ENCODE assay signal across 11 cellular contexts in genomic region chr7:44486693-44487092, GRCh38. TPM values are rescaled to one million over a fixed set of nuclear protein-coding genes. Genes with fewer than 3 reads are reported as not detected.
DNase-seq lines count a peak whose midpoint lies in the region; ATAC-seq lines count a peak whose summit lies in the region.
"Had no signal": no experiment of that assay in that cellular context is flagged by ENCODE, and none has a peak within 500 bp of the region (broad histone marks: within the 10 kb centered on the region; RNA-seq: fewer than 3 reads in every experiment).

No MANE protein-coding gene starts in this region.

- ATAC-seq in left lobe of liver (peak; percentile 14), HG02870 (IDR thresholded peaks at IDR 0.05; ENCODE audit: unreplicated experiment) (no peak), GM21526 (IDR thresholded peaks at IDR 0.05; ENCODE audit: low FRiP score, unreplicated experiment) (no peak), HG02852 (IDR thresholded peaks at IDR 0.05; ENCODE audit: unreplicated experiment) (no peak)

- POLR2A ChIA-PET in CD4-positive, alpha-beta memory T cell (lab: Charles Lee; ENCODE audit: partially characterized antibody): interaction anchor here (1.7 kb wide), 1 partner anchor 86 kb away, joined by 6 read pairs; the partner anchor contains the start of gene DDX56

- H3K4me1 Mint-ChIP-seq in CD4-positive, alpha-beta memory T cell: peaks cover 57 to 86% (median 73%) of the 10 kb centered on the region in 4 donors

- H3K27me3 ChIP-seq in CD4-positive, alpha-beta memory T cell (ENCODE audit: insufficient read depth, low read length): no peaks in the 10 kb centered on the region
- H3K27me3 ChIP-seq: tibial artery had no signal

- no peak for DNase-seq in CD4-positive, alpha-beta memory T cell
- DNase-seq in HT1080 (ENCODE audit: low read depth) (peak; percentile 35), left lobe of liver (ENCODE audit: low spot score) (no peak), COLO668 (lab: John Stamatoyannopoulos, UW; ENCODE audit: unreplicated experiment) (no peak)
- DNase-seq: NCI-H187 treated with DMSO at 0.1 percent for 48 hours, tibial artery had no signal

- CTCF ChIA-PET in CD4-positive, alpha-beta memory T cell (lab: Charles Lee; ENCODE audit: partially characterized antibody): no interaction called here

- H3K36me3 Mint-ChIP-seq in CD4-positive, alpha-beta memory T cell: peaks cover 41 to 65% of the 10 kb centered on the region in 2 donors

- no peak overlapping the region for H3K4me3 ChIP-seq in CD4-positive, alpha-beta memory T cell (ENCODE audit: low read length in 2 of 2)
- H3K4me3 ChIP-seq: tibial artery had no signal

- H3K27ac ChIP-seq in CD4-positive, alpha-beta memory T cell (ENCODE audit: low read depth, low read length): no peak overlapping the region
- H3K27ac ChIP-seq in angular gyrus (ENCODE audit: low read depth, low read length): peak overlapping the region; percentile 22
- H3K27ac ChIP-seq: tibial artery, VCaP had no signal

- H3K9me3 ChIP-seq in CD4-positive, alpha-beta memory T cell (ENCODE audit: control insufficient read depth in 1 of 2, low read length in 2 of 2): peaks cover 0 to 4% of the 10 kb centered on the region in 2 donors

- peak overlapping the region in 5 of 7 donors; percentile 0 to 48 (median 13) for H3K27ac Mint-ChIP-seq in CD4-positive, alpha-beta memory T cell

- peaks cover 34% of the 10 kb centered on the region for H3K36me3 ChIP-seq in CD4-positive, alpha-beta memory T cell (ENCODE audit: insufficient read depth, low read length)

- peaks cover 56% of the 10 kb centered on the region for H3K4me1 ChIP-seq in CD4-positive, alpha-beta memory T cell (ENCODE audit: insufficient read depth, low read length)

- intact Hi-C loops in CD4-positive, alpha-beta memory T cell (cut with micrococcal nuclease): no loop called here

- no peaks in the 10 kb centered on the region for H3K27me3 Mint-ChIP-seq in CD4-positive, alpha-beta memory T cell

- peaks cover 0 to 17% (median 15%) of the 10 kb centered on the region in 8 donors for H3K9me3 Mint-ChIP-seq in CD4-positive, alpha-beta memory T cell

- H3K4me3 Mint-ChIP-seq in CD4-positive, alpha-beta memory T cell: peak overlapping the region in 7 of 8 donors; percentile 37 to 78 (median 67)

RNA-seq across cellular contexts. Expression of gene NUDCD3, which starts 3.8 kb away (rescaled TPM):
- 100 to 1,000 TPM; 100 to 108 TPM for total RNA-seq in CD4-positive, alpha-beta memory T cell
- 10 to 100 TPM; 55.2 to 61.8 TPM for polyA plus RNA-seq in CD4-positive, alpha-beta memory T cell
- 72.3 and 73.7 TPM in 2 replicates for total RNA-seq in HT1080 (2014; rRNA removed; shearing (Covaris generic))
- polyA plus RNA-seq in HT1080 (2015; cell fraction: cytosol; rRNA removed): 35.7 and 47.0 TPM in 2 replicates
- polyA plus RNA-seq in HT1080 (2015; cell fraction: nucleus; rRNA removed): 69.1 and 93.4 TPM in 2 replicates
- total RNA-seq in left lobe of liver: 47.1 TPM

RNA-seq across cellular contexts. Expression of gene NPC1L1, which starts 54.4 kb away (rescaled TPM):
- under 1 TPM; 0.19 to 0.23 TPM for total RNA-seq in CD4-positive, alpha-beta memory T cell
- polyA plus RNA-seq in CD4-positive, alpha-beta memory T cell: not detected
- not detected in 2 replicates for total RNA-seq in HT1080 (2014; rRNA removed; shearing (Covaris generic))
- not detected in 2 replicates for polyA plus RNA-seq in HT1080 (2015; cell fraction: cytosol; rRNA removed)
- polyA plus RNA-seq in HT1080 (2015; cell fraction: nucleus; rRNA removed): not detected in 2 replicates
- total RNA-seq in left lobe of liver: 21.1 TPM

Comparison
In these comparisons a context has a peak if more than half of its experiments do, and no peak if none do; other contexts are left out.
1. RNA of gene NPC1L1, which starts 54.4 kb away (total RNA-seq): 21.1 TPM in left lobe of liver (single experiment); 0.19 to 0.23 TPM in CD4-positive, alpha-beta memory T cell and not detected in HT1080; every median in the first group is over 10 times any median in the second.